In the genomic region with DNA sequence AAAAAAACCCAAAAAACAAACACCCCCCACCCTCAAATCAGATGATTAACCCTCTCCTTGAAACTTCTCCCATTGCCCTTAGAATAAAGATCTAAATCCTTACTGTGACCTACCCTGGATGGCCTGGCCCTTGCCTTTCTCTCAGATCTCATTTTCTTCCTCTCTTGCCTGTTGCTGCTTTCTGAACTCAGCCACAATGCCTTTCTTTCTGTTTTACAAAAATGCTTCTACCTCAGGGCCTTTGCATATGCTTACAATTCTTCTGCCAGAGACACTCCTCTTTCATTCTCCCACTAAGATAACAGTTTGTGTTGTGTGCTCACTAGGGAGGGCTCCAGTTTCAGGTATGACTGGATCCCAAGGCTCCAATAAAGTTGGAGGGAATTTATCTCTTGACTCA, we compare ENCODE assay signal across 31 cellular contexts.
DNase-seq lines count a peak whose midpoint lies in the region; ATAC-seq, FAIRE-seq and TF ChIP-seq lines count a peak whose summit lies in the region.
"Had no signal": no experiment of that assay in that cellular context is flagged by ENCODE, and none has a peak within 500 bp of the region (broad histone marks: within the 10 kb centered on the region; RNA-seq: fewer than 3 reads in every experiment).

No MANE protein-coding gene starts in this region.

- no TSS peak for BruUV-seq in K562 (replicated peaks; lab: Mats Ljungman, UMichigan)

- TF ChIP-seq POLR2A in K562 (conservative IDR thresholded peaks at IDR 0.05) = no peak

- no peak overlapping the region for H3K9ac ChIP-seq in K562 (ENCODE audit: insufficient read depth in 1 of 2, low read depth in 2 of 2, low read length in 2 of 2)
- H3K9ac ChIP-seq: BLaER1; BLaER1 treated with 17β-estradiol and CSF1 and Interleukin-3, amounts not matched to agents 10 nM and 100 nM had no signal

- TF ChIP-seq CTCF in HEK293 (tag by site-specific recombination; IDR thresholded peaks at IDR 0.05) (no peak), K562 (IDR thresholded peaks at IDR 0.05 in 2 of 3, conservative IDR thresholded peaks at IDR 0.05 in 1 of 3; ENCODE audit: insufficient read depth in 2 of 3, low read depth in 1 of 3, low read length in 3 of 3) (no peak)

- TF ChIP-seq RAD21 in K562 (CRISPR knock-in tag; conservative IDR thresholded peaks at IDR 0.05 in 1 of 2, IDR thresholded peaks at IDR 0.05 in 1 of 2) = no peak

- H3K9me3 ChIP-seq in HEK293 (ENCODE audit: control insufficient read depth, insufficient read depth, low read depth, low read length) (no peaks in the 10 kb centered on the region), K562 (replicated peaks; ENCODE audit: control insufficient read depth, insufficient read depth, low read depth, low read length) (no peaks in the 10 kb centered on the region)
- H3K9me3 ChIP-seq: A549, BE2C, BLaER1, Caco-2 had no signal

- H2AFZ ChIP-seq in K562 (ENCODE audit: low read depth, low read length) = no peak overlapping the region

- no peaks in the 10 kb centered on the region for H4K20me1 ChIP-seq in K562 (replicated peaks; ENCODE audit: control insufficient read depth, insufficient read depth, low read length)
- H4K20me1 ChIP-seq: BLaER1; BLaER1 treated with 17β-estradiol and CSF1 and Interleukin-3, amounts not matched to agents 10 nM and 100 nM had no signal

- no peak overlapping the region for H3K4me2 ChIP-seq in K562 (ENCODE audit: insufficient read depth, low read length)
- H3K4me2 ChIP-seq: A549; BLaER1; BLaER1 treated with 17β-estradiol and CSF1 and Interleukin-3, amounts not matched to agents 10 nM and 100 nM had no signal

- in situ Hi-C loops in K562 (cut with MboI) = no loop called here

- DNase-seq in K562 (ENCODE audit: extremely low read depth in 1 of 4, low spot score in 3 of 4) (no peak), GM19240 (ENCODE audit: insufficient read length, low spot score) (no peak)
- no peak for DNase-seq in activated effector memory CD4-positive, alpha-beta T cell treated with anti-CD3 and anti-CD28 coated beads, Interleukin-2, amount 50 U/mL, for 16 hours
- DNase-seq: 8988T; ACHN; AML-193; BE2C; C1 segment of cervical spinal cord; Caco-2; Calu3; CD4-positive, alpha-beta memory T cell; CD4-positive, alpha-beta T cell; CD4-positive, CD25-positive, alpha-beta regulatory T cell; CD8-positive, alpha-beta memory T cell; CD8-positive, alpha-beta T cell; COR-L47; DMS 273 treated with DMSO at 0.1 percent for 48 hours; DMS153; DMS53; DMS79; DMS79 treated with DMSO at 0.1 percent for 48 hours; DND-41; EL had no signal

- H3K36me3 ChIP-seq in HEK293 (ENCODE audit: control insufficient read depth in 2 of 2, insufficient read depth in 1 of 2, low read length in 2 of 2) (no peaks in the 10 kb centered on the region), K562 (ENCODE audit: control insufficient read depth, insufficient read depth, low read length) (no peaks in the 10 kb centered on the region)
- H3K36me3 ChIP-seq: BE2C; BLaER1; BLaER1 treated with 17β-estradiol and CSF1 and Interleukin-3, amounts not matched to agents 10 nM and 100 nM had no signal

- intact Hi-C loops in K562 (cut with micrococcal nuclease) = no loop called here

- no peak overlapping the region for H3K4me3 ChIP-seq in HEK293 (ENCODE audit: low read depth, low read length)
- H3K4me3 ChIP-seq in K562 = no peak overlapping the region
- H3K4me3 ChIP-seq: A549; BLaER1; BLaER1 treated with 17β-estradiol and CSF1 and Interleukin-3, amounts not matched to agents 10 nM and 100 nM had no signal

- no peak for FAIRE-seq in K562 (lab: Jason Lieb, UNC)
- FAIRE-seq: A204.1, A549, D721Med had no signal

- H3K27me3 ChIP-seq in K562 (ENCODE audit: control insufficient read depth in 2 of 2, insufficient read depth in 2 of 2, low read length in 2 of 2) = peaks cover 9 to 26% of the 10 kb centered on the region in 2 experiments; a peak in 4 of 5 replicates
- H3K27me3 ChIP-seq: BE2C; BLaER1; BLaER1 treated with 17β-estradiol and CSF1 and Interleukin-3, amounts not matched to agents 10 nM and 100 nM had no signal

- POLR2A ChIA-PET in HEK293 (lab: Yijun Ruan, JAX) = no interaction called here
- POLR2A ChIA-PET in K562 (lab: Yijun Ruan, JAX) = interaction anchor here (0.6 kb wide), 1 partner anchor 9 kb away, joined by 3 read pairs; no protein-coding TSS in a partner anchor

- CTCF ChIA-PET in HEK293 (lab: Yijun Ruan, JAX) = interaction anchor here (0.6 kb wide), 1 partner anchor 195 kb away, joined by 3 read pairs; no protein-coding TSS in a partner anchor
- CTCF ChIA-PET in K562 (lab: Yijun Ruan, JAX; ENCODE audit: low intra/inter-chr PET ratio) = no interaction called here

- no peaks in the 10 kb centered on the region for H3K4me1 ChIP-seq in HEK293 (ENCODE audit: control insufficient read depth, insufficient read depth, low read length)
- no peaks in the 10 kb centered on the region for H3K4me1 ChIP-seq in K562 (replicated peaks in 1 of 2; ENCODE audit: control insufficient read depth in 2 of 2, insufficient read depth in 2 of 2, low read length in 2 of 2)
- H3K4me1 ChIP-seq: A549, BE2C, BLaER1, Caco-2 had no signal

- ATAC-seq in K562 = no peak
- ATAC-seq: CD8-positive, alpha-beta T cell had no signal

- TF ChIP-seq EP300 in K562 (IDR thresholded peaks at IDR 0.05; ENCODE audit: low read length) = no peak

- no peak overlapping the region for H3K27ac ChIP-seq in HEK293 (ENCODE audit: extremely low read depth, low read depth, low read length)
- H3K27ac ChIP-seq in K562 (ENCODE audit: extremely low read depth, low read depth, low read length) = no peak overlapping the region
- H3K27ac ChIP-seq: 22Rv1; A549; BLaER1; BLaER1 treated with 17β-estradiol and CSF1 and Interleukin-3, amounts not matched to agents 10 nM and 100 nM; C4-2B had no signal

- no peaks in the 10 kb centered on the region for H3K79me2 ChIP-seq in K562 (ENCODE audit: control insufficient read depth, insufficient read depth, low read length)

- H3K9me1 ChIP-seq in K562 (ENCODE audit: control insufficient read depth, insufficient read depth, low read length) = no peaks in the 10 kb centered on the region

TF ChIP-seq in HEK293, 187 proteins besides CTCF, POLR2A, EP300 and RAD21 (continues in another document):
- TF ChIP-seq ZFP69B (tag by site-specific recombination; IDR thresholded peaks at IDR 0.05) (no peak), KLF16 (tag by site-specific recombination; IDR thresholded peaks at IDR 0.05) (no peak), ZNF623 (tag by site-specific recombination; IDR thresholded peaks at IDR 0.05) (peak; percentile 88)
- TF ChIP-seq, protein P1, sequence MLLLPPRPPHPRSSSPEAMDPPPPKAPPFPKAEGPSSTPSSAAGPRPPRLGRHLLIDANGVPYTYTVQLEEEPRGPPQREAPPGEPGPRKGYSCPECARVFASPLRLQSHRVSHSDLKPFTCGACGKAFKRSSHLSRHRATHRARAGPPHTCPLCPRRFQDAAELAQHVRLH (tag by site-specific recombination; IDR thresholded peaks at IDR 0.05) = no peak
- TF ChIP-seq, protein P2, sequence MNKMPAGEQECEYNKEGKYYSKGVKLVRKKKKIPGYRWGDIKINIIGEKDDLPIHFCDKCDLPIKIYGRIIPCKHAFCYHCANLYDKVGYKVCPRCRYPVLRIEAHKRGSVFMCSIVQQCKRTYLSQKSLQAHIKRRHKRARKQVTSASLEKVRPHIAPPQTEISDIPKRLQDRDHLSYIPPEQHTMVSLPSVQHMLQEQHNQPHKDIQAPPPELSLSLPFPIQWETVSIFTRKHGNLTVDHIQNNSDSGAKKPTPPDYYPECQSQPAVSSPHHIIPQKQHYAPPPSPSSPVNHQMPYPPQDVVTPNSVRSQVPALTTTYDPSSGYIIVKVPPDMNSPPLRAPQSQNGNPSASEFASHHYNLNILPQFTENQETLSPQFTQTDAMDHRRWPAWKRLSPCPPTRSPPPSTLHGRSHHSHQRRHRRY (tag by site-specific recombination; IDR thresholded peaks at IDR 0.05) = no peak

TF ChIP-seq in K562, 482 proteins besides CTCF, POLR2A, EP300 and RAD21:
- TF ChIP-seq SMC3 (conservative IDR thresholded peaks at IDR 0.05; ENCODE audit: insufficient read depth, low read depth, low read length) = no peak
- TF ChIP-seq NFATC3 (IDR thresholded peaks at IDR 0.05) = no peak
- no peak for TF ChIP-seq ZNF696 (CRISPR knock-in tag; conservative IDR thresholded peaks at IDR 0.05)
- TF ChIP-seq BCOR (IDR thresholded peaks at IDR 0.05) = peak; percentile 59
- TF ChIP-seq ZBTB7A (IDR thresholded peaks at IDR 0.05; ENCODE audit: borderline replicate concordance, control insufficient read depth, low read depth, low read length) = no peak
- peak in 1 of 2 experiments; percentile 40; a peak in 1 of 4 replicates for TF ChIP-seq KDM1A (IDR thresholded peaks at IDR 0.05)
- TF ChIP-seq RBM25 (IDR thresholded peaks at IDR 0.05; ENCODE audit: low read depth, low read length, severe bottlenecking) = peak; percentile 39
- TF ChIP-seq GATAD2A (IDR thresholded peaks at IDR 0.05) = no peak
TF ChIP-seq in K562: peak in this region for 3.
